In the genomic region with DNA sequence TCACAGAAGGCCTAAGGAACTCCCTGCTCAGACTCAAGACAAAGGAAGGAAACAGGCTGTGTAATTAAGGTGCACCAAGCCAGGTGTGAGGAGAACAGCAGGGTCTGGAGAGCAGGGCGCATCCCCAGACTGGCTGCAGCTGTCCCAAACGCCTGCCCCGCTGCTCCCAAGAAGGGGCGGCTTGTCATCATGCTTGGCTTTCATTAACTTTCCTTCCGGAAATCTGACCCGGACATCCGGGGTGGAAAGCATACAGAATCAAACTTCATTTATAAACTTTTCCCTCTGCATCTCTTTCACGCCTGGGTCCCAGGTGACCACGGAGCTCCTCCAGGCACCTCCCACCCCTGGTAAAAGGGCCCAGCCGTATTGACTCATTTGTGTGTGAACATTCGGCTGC, we compare ENCODE assay signal across 22 cellular contexts. TPM values are rescaled to one million over a fixed set of nuclear protein-coding genes. Genes with fewer than 3 reads are reported as not detected.
A peak's percentile ranks its signal among the peaks of the same experiment; 100 is the strongest.
DNase-seq lines count a peak whose midpoint lies in the region; TF ChIP-seq lines count a peak whose summit lies in the region.
"Had no signal": no experiment of that assay in that cellular context is flagged by ENCODE, and none has a peak within 500 bp of the region (broad histone marks: within the 10 kb centered on the region; RNA-seq: fewer than 3 reads in every experiment).

No MANE protein-coding gene starts in this region.

- no peak overlapping the region for H4K8ac ChIP-seq in H9 (replicated peaks; ENCODE audit: insufficient read length, low read depth, low read length)

- no peaks in the 10 kb centered on the region for H3K27me3 ChIP-seq in H9 (ENCODE audit: insufficient read depth, low read length)
- no peaks in the 10 kb centered on the region for H3K27me3 ChIP-seq in right atrium auricular region
- no peaks in the 10 kb centered on the region for H3K27me3 ChIP-seq in adrenal gland
- H3K27me3 ChIP-seq: neutrophil, upper lobe of right lung had no signal

- no peaks in the 10 kb centered on the region for H4K20me1 ChIP-seq in H9 (ENCODE audit: control insufficient read depth, insufficient read depth, insufficient read length)

- H3K4me1 ChIP-seq in H9 (ENCODE audit: insufficient read depth, low read length) (peaks cover 16% of the 10 kb centered on the region), right atrium auricular region (peaks cover 0 to 26% of the 10 kb centered on the region in 2 donors), adrenal gland (replicated peaks in 1 of 2) (peaks cover 0 to 32% of the 10 kb centered on the region in 2 donors)

- H3K27ac ChIP-seq in H9 (ENCODE audit: insufficient read length, low read depth, low read length) (no peak overlapping the region), right atrium auricular region (peak overlapping the region; percentile 40 to 71), adrenal gland (peak overlapping the region in 2 of 5 donors; percentile 42 to 67)
- H3K27ac ChIP-seq: KMS-11, RWPE1 had no signal

- H3K23me2 ChIP-seq in H9 (ENCODE audit: insufficient read length, low read depth, low read length, poor library complexity, severe bottlenecking): no peaks in the 10 kb centered on the region

- H3K23ac ChIP-seq in H9 (ENCODE audit: insufficient read length, low read depth, low read length): no peak overlapping the region

- no peaks in the 10 kb centered on the region for H3K36me3 ChIP-seq in right atrium auricular region
- H3K36me3 ChIP-seq in adrenal gland (replicated peaks in 1 of 2): no peaks in the 10 kb centered on the region
- H3K36me3 ChIP-seq: HAP-1, neutrophil, upper lobe of right lung had no signal

- peak overlapping the region; percentile 0 for H2AK5ac ChIP-seq in H9 (ENCODE audit: insufficient read length, low read length)

- WGBS in H9 (ENCODE audit: extremely low coverage, insufficient read length, low lambda C conversion rate): no CpG with 5 or more reads among the region's 11 CpGs
- 70 to 75% (median 72%) methylated on average over 11 of the region's 11 CpGs for WGBS in adrenal gland, 4 donors

- H3T11ph ChIP-seq in H9 (ENCODE audit: low read length): no peak overlapping the region

- H4K5ac ChIP-seq in H9 (ENCODE audit: insufficient read length, low read depth, low read length): no peak overlapping the region

- H2BK12ac ChIP-seq in H9 (ENCODE audit: insufficient read length, low read depth, low read length): no peak overlapping the region

- intact Hi-C loops in adrenal gland (cut with DNase I): no loop called here

- H3K18ac ChIP-seq in H9 (ENCODE audit: insufficient read length, low read depth, low read length): no peak overlapping the region

- no peak overlapping the region for H2AFZ ChIP-seq in H9 (ENCODE audit: low read length)

- H3K4me3 Mint-ChIP-seq in H9: peak overlapping the region in 1 of 2 experiments; percentile 14; a peak in 1 of 5 replicates
- H3K4me3 Mint-ChIP-seq in brain: peak overlapping the region; percentile 32 to 83 (median 55)
- H3K4me3 Mint-ChIP-seq: CD8-positive, alpha-beta memory T cell had no signal

- no peak overlapping the region for H2BK120ac ChIP-seq in H9 (ENCODE audit: low read depth, low read length, poor library complexity, severe bottlenecking)

- no peak overlapping the region for H3K56ac ChIP-seq in H9 (ENCODE audit: insufficient read length, low read depth, low read length)

- H4K91ac ChIP-seq in H9 (ENCODE audit: insufficient read length, low read depth, low read length): no peak overlapping the region

- H3K79me1 ChIP-seq in H9 (ENCODE audit: insufficient read depth, low read depth, low read length, poor library complexity, severe bottlenecking): no peaks in the 10 kb centered on the region

- no peak for TF ChIP-seq POLR2A in adrenal gland (IDR thresholded peaks at IDR 0.05)

- DNase-seq in H9: no peak
- DNase-seq in right atrium auricular region (ENCODE audit: low spot score): no peak
- DNase-seq in retina: peak; percentile 41
- no peak for DNase-seq in dermis blood vessel endothelial cell
- DNase-seq in kidney tubule cell (ENCODE audit: low spot score): no peak
- no peak for DNase-seq in adrenal gland
- no peak for DNase-seq in T-helper 2 cell
- DNase-seq: activated CD4-positive, alpha-beta T cell treated with anti-CD3 and anti-CD28 coated beads for 48 hours; activated CD8-positive, alpha-beta memory T cell treated with anti-CD3 and anti-CD28 coated beads, Interleukin-2, amount 50 U/mL, for 4 hours; activated gamma-delta T cell treated with Interleukin-2 at 50 U/mL for 16 hours; anterior cingulate cortex; CD8-positive, alpha-beta memory T cell; NCI-H2029; stimulated activated CD4-positive, alpha-beta T cell treated with anti-CD3 and anti-CD28 coated beads, Interleukin-1b, Interleukin-23, amount 100 ng/mL, for 48 hours; stimulated activated naive CD8-positive, alpha-beta T cell treated with anti-CD3 and anti-CD28 coated beads, Interleukin-15, Interleukin-2, amounts not matched to agents 100 U/mL and 50 U/mL, for 24 hours; SW 1271; upper lobe of right lung had no signal

- H2BK20ac ChIP-seq in H9 (ENCODE audit: low read depth, low read length, poor library complexity, severe bottlenecking): no peak overlapping the region

- no peak overlapping the region for H3K4ac ChIP-seq in H9 (ENCODE audit: low read depth, low read length)

- H3K4me3 ChIP-seq in right atrium auricular region (no peak overlapping the region), adrenal gland (no peak overlapping the region)
- H3K4me3 ChIP-seq: HAP-1, upper lobe of right lung had no signal

- H3K9me3 ChIP-seq in H9 (ENCODE audit: control insufficient read depth, low read depth, low read length): no peaks in the 10 kb centered on the region
- H3K9me3 ChIP-seq in right atrium auricular region: no peaks in the 10 kb centered on the region
- no peaks in the 10 kb centered on the region for H3K9me3 ChIP-seq in adrenal gland (replicated peaks in 1 of 3)
- H3K9me3 ChIP-seq: HAP-1, neutrophil, upper lobe of right lung had no signal

- H3K27me3 Mint-ChIP-seq in H9 (ENCODE audit: low read depth) (no peaks in the 10 kb centered on the region), brain (peaks cover 3% of the 10 kb centered on the region)

- no peak overlapping the region for H3K4me2 ChIP-seq in H9 (ENCODE audit: insufficient read depth, insufficient read length, low read length)
- H3K4me2 ChIP-seq: KMS-11 had no signal

- no peak overlapping the region for H3K9ac ChIP-seq in H9 (ENCODE audit: extremely low read depth, insufficient read length, low read length)
- H3K9ac ChIP-seq: KMS-11 had no signal

- H3K9me3 Mint-ChIP-seq in H9 (no peaks in the 10 kb centered on the region), brain (no peaks in the 10 kb centered on the region)
- H3K9me3 Mint-ChIP-seq: CD8-positive, alpha-beta memory T cell had no signal

- no peak for TF ChIP-seq CTCF in H9 (conservative IDR thresholded peaks at IDR 0.05)
- TF ChIP-seq CTCF in brain (conservative IDR thresholded peaks at IDR 0.05): no peak
- no peak for TF ChIP-seq CTCF in right atrium auricular region (IDR thresholded peaks at IDR 0.05)
- TF ChIP-seq CTCF in adrenal gland (IDR thresholded peaks at IDR 0.05): no peak

- peaks cover 2% of the 10 kb centered on the region; the same call in 1 of the 2 replicates for H3K79me2 ChIP-seq in H9 (ENCODE audit: insufficient read depth, low read length)

- H3K4me1 Mint-ChIP-seq in H9 (peaks cover 42 to 53% of the 10 kb centered on the region in 2 experiments), brain (peaks cover 68% of the 10 kb centered on the region)
- H3K4me1 Mint-ChIP-seq: CD8-positive, alpha-beta memory T cell had no signal

- no peaks in the 10 kb centered on the region for H3K36me3 Mint-ChIP-seq in H9 (ENCODE audit: insufficient read depth in 1 of 3, low read depth in 3 of 3)
- peaks cover 5% of the 10 kb centered on the region for H3K36me3 Mint-ChIP-seq in brain

- H2BK5ac ChIP-seq in H9 (ENCODE audit: insufficient read length, low read length): no peak overlapping the region

- H3K27ac Mint-ChIP-seq in H9 (peak overlapping the region in 2 of 3 experiments; percentile 4 to 25; a peak in 2 of 7 replicates), brain (peak overlapping the region; percentile 58 to 96 (median 92))
- H3K27ac Mint-ChIP-seq: CD8-positive, alpha-beta memory T cell had no signal

- no peak overlapping the region for H2BK15ac ChIP-seq in H9 (ENCODE audit: low read depth, low read length)

- peak overlapping the region; percentile 4; the same call in 1 of the 2 replicates for H3K14ac ChIP-seq in H9 (ENCODE audit: insufficient read depth, low read length)

RNA-seq across cellular contexts. Expression of a gene that starts 31.7 kb away (rescaled TPM):
- total RNA-seq in H9 (2021) (3.2 and 4.1 TPM in 2 replicates), right atrium auricular region (1 to 10 TPM; 3.9 to 5.6 TPM), dermis blood vessel endothelial cell (0.88 and 3.2 TPM in 2 replicates), adrenal gland (1 to 10 TPM; 5.9 to 9.3 (median 7.9) TPM)
- polyA plus RNA-seq in brain (ENCODE audit: insufficient read depth, low read depth, low replicate concordance) (17.6 TPM), adrenal gland (1 to 10 TPM; 3.1 to 5.4 (median 3.6) TPM)
